In the genomic region with DNA sequence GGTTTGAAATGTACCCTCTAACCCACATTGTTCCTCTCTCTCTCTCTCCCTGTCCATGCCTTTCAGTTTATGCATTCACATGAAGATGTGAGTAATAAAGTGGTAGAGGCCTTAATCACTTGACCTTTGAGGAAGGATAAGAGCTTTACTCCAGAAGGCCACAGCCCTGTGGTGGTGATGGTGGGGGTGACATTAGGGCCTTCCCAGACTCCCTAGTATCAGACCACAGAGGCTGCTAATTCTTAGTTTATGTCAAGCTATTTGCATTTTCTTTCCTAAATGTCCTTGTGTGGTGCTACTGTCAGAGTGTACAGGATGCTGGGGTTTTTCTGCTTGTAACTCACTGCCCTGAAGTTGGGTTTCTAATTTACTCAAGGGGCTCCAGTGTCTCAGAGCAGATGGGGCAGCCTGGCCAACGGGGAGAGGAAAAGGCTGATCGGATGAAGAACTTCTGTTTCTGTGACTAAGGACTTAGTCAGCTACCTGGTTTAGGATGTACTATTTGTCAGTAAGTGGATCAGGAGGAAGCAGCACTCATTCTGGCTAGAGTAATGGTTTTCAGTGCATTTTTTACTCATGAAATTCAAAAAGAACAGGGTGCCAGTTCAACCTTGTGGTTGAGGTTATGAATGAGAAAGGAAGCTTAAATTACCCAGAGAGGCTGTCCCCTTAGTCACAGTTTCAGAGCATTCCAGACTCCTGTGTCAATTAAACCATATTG, we compare ENCODE assay signal across 8 cellular contexts.
DNase-seq lines count a peak whose midpoint lies in the region; ATAC-seq and TF ChIP-seq lines count a peak whose summit lies in the region.

No MANE protein-coding gene starts in this region.

- ATAC-seq in GM21717 (IDR thresholded peaks at IDR 0.05; ENCODE audit: unreplicated experiment): peak; percentile 85

- TF ChIP-seq CTCF in ascending aorta (IDR thresholded peaks at IDR 0.05): no peak
- TF ChIP-seq CTCF in Peyer's patch (IDR thresholded peaks at IDR 0.05): no peak

- TF ChIP-seq POLR2A in Peyer's patch (IDR thresholded peaks at IDR 0.05): no peak

- intact Hi-C loops in ascending aorta (cut with DNase I): loop anchor here (5.0 kb wide), 3 partner anchors 62 to 203 kb away; no protein-coding TSS in a partner anchor

- H3K4me1 ChIP-seq in ascending aorta (peaks cover 0 to 3% of the 10 kb centered on the region in 2 donors), Peyer's patch (no peaks in the 10 kb centered on the region)

- H3K9me3 ChIP-seq in ascending aorta (no peaks in the 10 kb centered on the region), Peyer's patch (no peaks in the 10 kb centered on the region)

- H3K36me3 ChIP-seq in ascending aorta (no peaks in the 10 kb centered on the region), Peyer's patch (no peaks in the 10 kb centered on the region)

- H3K4me3 ChIP-seq in ascending aorta: no peak overlapping the region
- no peak overlapping the region for H3K4me3 ChIP-seq in Peyer's patch

- DNase-seq in EH (ENCODE audit: low read depth) (peak; percentile 94), LHCN-M2 (ENCODE audit: low read depth) (peak; percentile 98), ascending aorta (ENCODE audit: low spot score in 2 of 2) (no peak), midbrain (lab: John Stamatoyannopoulos, UW) (no peak), Peyer's patch (no peak), NCI-H446 treated with DMSO at 0.1 percent for 48 hours (lab: John Stamatoyannopoulos, UW) (no peak)
- peak; percentile 68 for DNase-seq in stimulated activated CD4-positive, alpha-beta T cell treated with anti-CD3 and anti-CD28 coated beads, Interleukin-4, amount 100 ng/mL, for 24 hours

- H3K27me3 ChIP-seq in ascending aorta (no peaks in the 10 kb centered on the region), Peyer's patch (no peaks in the 10 kb centered on the region)

- H3K27ac ChIP-seq in ascending aorta (peak overlapping the region; percentile 26 to 54), Peyer's patch (no peak overlapping the region)

Comparison
In these comparisons a context has a peak if more than half of its experiments do, and no peak if none do; other contexts are left out.
1. DNase-seq: peak in EH (single experiment), LHCN-M2 (single experiment) and stimulated activated CD4-positive, alpha-beta T cell treated with anti-CD3 and anti-CD28 coated beads, Interleukin-4, amount 100 ng/mL, for 24 hours (single experiment); none in ascending aorta (0 of 2), midbrain (single experiment), Peyer's patch (0 of 3) and NCI-H446 treated with DMSO at 0.1 percent for 48 hours (single experiment).
2. H3K27ac ChIP-seq: peak in ascending aorta (2 of 2); none in Peyer's patch (0 of 4).